In the genomic region with DNA sequence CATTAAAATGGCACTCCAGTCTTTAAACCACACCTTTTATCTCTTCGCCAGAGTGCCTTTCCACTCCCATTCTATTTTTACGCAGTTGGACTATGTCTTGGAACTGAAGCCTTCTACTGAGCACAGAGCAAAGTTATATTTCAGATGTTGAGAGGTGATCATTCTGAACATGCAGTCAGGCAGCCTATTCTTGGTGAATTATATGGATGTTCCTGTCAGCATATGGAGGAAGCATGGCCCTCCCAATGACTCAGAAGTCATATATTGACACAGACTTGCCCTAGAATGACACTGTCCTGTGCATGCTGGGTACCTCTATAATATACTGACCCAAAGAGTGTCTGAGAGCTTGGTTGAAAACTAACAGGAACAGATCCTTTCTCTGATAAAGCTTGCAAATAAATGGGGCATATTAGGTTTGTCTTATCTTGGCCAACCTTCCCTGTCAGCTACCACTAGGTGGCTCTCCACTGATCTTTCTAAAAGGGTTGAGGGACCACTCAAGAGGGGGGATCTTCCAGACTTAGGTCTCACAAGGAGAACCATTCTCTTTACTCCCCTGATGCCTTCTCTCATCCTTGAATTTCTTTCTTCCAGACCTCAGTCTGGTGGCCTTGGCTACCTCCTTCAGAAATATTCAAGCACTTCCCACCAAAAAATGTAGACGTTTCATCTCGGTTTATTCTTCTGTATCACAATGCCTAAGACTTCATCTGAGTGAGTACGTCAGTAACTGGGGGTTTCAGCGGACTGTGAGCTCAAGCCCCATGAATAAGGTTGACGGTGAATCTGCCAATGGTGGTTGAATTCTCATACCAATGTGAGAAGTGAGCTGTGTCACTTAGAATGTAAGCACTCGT, we compare ENCODE assay signal across 9 cellular contexts. TPM values are rescaled to one million over a fixed set of nuclear protein-coding genes. Genes with fewer than 3 reads are reported as not detected.
A peak's percentile ranks its signal among the peaks of the same experiment; 100 is the strongest.
DNase-seq lines count a peak whose midpoint lies in the region; ATAC-seq and TF ChIP-seq lines count a peak whose summit lies in the region.
"Had no signal": no experiment of that assay in that cellular context is flagged by ENCODE, and none has a peak within 500 bp of the region (broad histone marks: within the 10 kb centered on the region; RNA-seq: fewer than 3 reads in every experiment).

No MANE protein-coding gene starts in this region.

- H3K4me1 ChIP-seq in esophagus squamous epithelium (peaks cover 0 to 6% (median 0%) of the 10 kb centered on the region in 3 donors), osteoblast (ENCODE audit: insufficient read depth, low read length) (peaks cover 14% of the 10 kb centered on the region)

- WGBS in esophagus squamous epithelium, 2 donors: 59 to 68% methylated on average over 8 of the region's 8 CpGs

- peak; percentile 0 to 59 for DNase-seq in NCI-H524 (lab: John Stamatoyannopoulos, UW)
- no peak for DNase-seq in NCI-H524 treated with DMSO at 0.1 percent for 48 hours (lab: John Stamatoyannopoulos, UW)
- DNase-seq in GM19240 (ENCODE audit: insufficient read length, low spot score): peak; percentile 43
- peak; percentile 24 for DNase-seq in SK-N-MC (ENCODE audit: low read depth, low spot score)
- no peak for DNase-seq in esophagus squamous epithelium (lab: John Stamatoyannopoulos, UW)
- DNase-seq in osteoblast (ENCODE audit: insufficient read length, low spot score, missing footprints): no peak
- DNase-seq: activated naive CD8-positive, alpha-beta T cell treated with anti-CD3 and anti-CD28 coated beads, Interleukin-2, amount 10 ng/mL, durations not matched to agents 7 days and 5 days had no signal

- no peaks in the 10 kb centered on the region for H3K9me3 ChIP-seq in SK-N-MC (ENCODE audit: low read depth, low read length)
- H3K9me3 ChIP-seq in esophagus squamous epithelium: no peaks in the 10 kb centered on the region
- H3K9me3 ChIP-seq in osteoblast (ENCODE audit: low read depth, low read length): no peaks in the 10 kb centered on the region

- H3K4me3 ChIP-seq in SK-N-MC (no peak overlapping the region), esophagus squamous epithelium (no peak overlapping the region), osteoblast (ENCODE audit: insufficient read depth, low read length) (no peak overlapping the region)

- H3K27me3 ChIP-seq in esophagus squamous epithelium (no peaks in the 10 kb centered on the region), osteoblast (ENCODE audit: insufficient read depth, low read length) (peaks cover 10% of the 10 kb centered on the region)

- no peak overlapping the region for H3K9ac ChIP-seq in SK-N-MC (ENCODE audit: insufficient read length)

- peak in 5 of 6 experiments; percentile 22 to 57 (median 49) for TF ChIP-seq CTCF in esophagus squamous epithelium (IDR thresholded peaks at IDR 0.05)
- peak; percentile 72 for TF ChIP-seq CTCF in osteoblast (IDR thresholded peaks at IDR 0.05; ENCODE audit: extremely low read depth, low read depth, low read length)

- ATAC-seq in HG03520 (IDR thresholded peaks at IDR 0.05; ENCODE audit: unreplicated experiment) (peak; percentile 73), HG02840 (IDR thresholded peaks at IDR 0.05; ENCODE audit: low FRiP score, unreplicated experiment) (no peak)

- H4K20me1 ChIP-seq in osteoblast (ENCODE audit: insufficient read depth, low read length): no peaks in the 10 kb centered on the region

- H2AFZ ChIP-seq in osteoblast (ENCODE audit: low read length): peak overlapping the region; percentile 31

- H3K4me2 ChIP-seq in osteoblast (ENCODE audit: insufficient read depth, low read length): no peak overlapping the region

- intact Hi-C loops in esophagus squamous epithelium (cut with DNase I): no loop called here

- TF ChIP-seq POLR2A in esophagus squamous epithelium (IDR thresholded peaks at IDR 0.05): no peak

- H3K79me2 ChIP-seq in osteoblast (ENCODE audit: insufficient read depth, low read length): no peaks in the 10 kb centered on the region

- H3K27ac ChIP-seq in SK-N-MC: no peak overlapping the region
- H3K27ac ChIP-seq in esophagus squamous epithelium: no peak overlapping the region
- no peak overlapping the region for H3K27ac ChIP-seq in osteoblast (ENCODE audit: low read depth, low read length)

- no peaks in the 10 kb centered on the region for H3K36me3 ChIP-seq in SK-N-MC (ENCODE audit: insufficient read depth, low read length)
- no peaks in the 10 kb centered on the region for H3K36me3 ChIP-seq in esophagus squamous epithelium
- no peaks in the 10 kb centered on the region for H3K36me3 ChIP-seq in osteoblast (ENCODE audit: insufficient read depth, low read length)

RNA-seq across cellular contexts. Expression of a gene that starts 11.8 kb away (rescaled TPM):
- 1 to 10 TPM in 2 of 4 donors, under 1 TPM in 2; 0.53 to 1.3 (median 1.0) TPM for total RNA-seq in esophagus squamous epithelium
- 1.4 and 2.7 TPM in 2 replicates for total RNA-seq in osteoblast

RNA-seq across cellular contexts. Expression of a gene that starts 32.6 kb away (rescaled TPM):
- 1 to 10 TPM in 3 of 4 donors, under 1 TPM in 1; 0.53 to 3.6 (median 1.9) TPM for total RNA-seq in esophagus squamous epithelium
- total RNA-seq in osteoblast: 2.2 and 2.4 TPM in 2 replicates

Comparison
In these comparisons a context has a peak if more than half of its experiments do, and no peak if none do; other contexts are left out.
1. DNase-seq: peak in NCI-H524 (2 of 2), GM19240 (single experiment) and SK-N-MC (single experiment); none in NCI-H524 treated with DMSO at 0.1 percent for 48 hours (single experiment), esophagus squamous epithelium (single experiment) and osteoblast (single experiment).